Comparison of ENCODE assay signal across 9 cellular contexts in the genomic region with DNA sequence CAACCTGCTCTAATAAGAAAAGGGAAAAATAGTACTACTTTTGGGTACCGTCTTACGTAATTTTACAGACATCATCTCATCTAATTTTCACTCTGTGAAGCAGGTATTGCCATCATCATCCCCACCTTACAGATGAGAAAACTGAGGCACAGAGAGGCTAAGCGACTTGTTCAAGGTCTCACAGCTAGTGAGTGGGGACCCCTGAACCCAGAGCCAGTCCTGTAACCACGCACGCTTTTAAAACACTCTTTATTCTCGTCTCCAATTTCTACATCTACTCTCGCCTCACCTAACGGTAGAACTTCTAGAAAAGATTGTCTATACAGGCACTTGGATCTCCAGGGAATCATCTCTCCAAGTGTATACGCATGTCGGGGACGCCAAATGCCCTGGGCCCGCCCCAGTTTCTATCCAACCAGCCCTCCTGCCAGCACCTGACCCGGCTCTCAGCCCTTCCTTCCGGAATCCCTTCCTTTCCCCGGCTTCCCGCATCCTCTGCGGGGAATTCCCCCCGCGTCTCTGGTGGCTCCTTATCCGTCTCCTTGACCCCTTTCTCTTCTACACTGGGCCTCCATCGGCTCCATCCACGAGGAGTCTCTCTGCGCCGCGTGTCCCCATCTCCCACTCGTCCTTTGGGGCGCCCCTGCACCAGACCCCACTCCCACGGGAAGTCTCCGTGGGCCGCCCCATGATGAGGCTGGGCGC. TPM values are rescaled to one million over a fixed set of nuclear protein-coding genes. Genes with fewer than 3 reads are reported as not detected.
A peak's percentile ranks its signal among the peaks of the same experiment; 100 is the strongest.
DNase-seq lines count a peak whose midpoint lies in the region; ATAC-seq and TF ChIP-seq lines count a peak whose summit lies in the region.
"Had no signal": no experiment of that assay in that cellular context is flagged by ENCODE, and none has a peak within 500 bp of the region (broad histone marks: within the 10 kb centered on the region; RNA-seq: fewer than 3 reads in every experiment).

No MANE protein-coding gene starts in this region.

- TF ChIP-seq CTCF in Peyer's patch (IDR thresholded peaks at IDR 0.05) (no peak), transverse colon (IDR thresholded peaks at IDR 0.05) (no peak)

- H3K36me3 ChIP-seq in Peyer's patch (no peaks in the 10 kb centered on the region), mesendoderm (ENCODE audit: control insufficient read depth, insufficient read depth, low read length) (no peaks in the 10 kb centered on the region), transverse colon (no peaks in the 10 kb centered on the region), SJCRH30 (no peaks in the 10 kb centered on the region)

- no peak overlapping the region for H2BK15ac ChIP-seq in mesendoderm (replicated peaks; ENCODE audit: low read depth)

- no peak overlapping the region for H2BK5ac ChIP-seq in mesendoderm (ENCODE audit: low read length)

- no peaks in the 10 kb centered on the region for H3K79me2 ChIP-seq in mesendoderm (ENCODE audit: control insufficient read depth, insufficient read depth, low read length)

- H3K18ac ChIP-seq in mesendoderm (ENCODE audit: low read length): peak overlapping the region; percentile 94

- peak overlapping the region; percentile 78 for H4K8ac ChIP-seq in mesendoderm (ENCODE audit: low read depth, low read length)

- no peak overlapping the region for H2AK5ac ChIP-seq in mesendoderm (ENCODE audit: low read length)

- intact Hi-C loops in transverse colon (cut with DNase I; ENCODE audit: low total_unique reads): no loop called here

- no peak for ATAC-seq in GM18505 (IDR thresholded peaks at IDR 0.05; ENCODE audit: unreplicated experiment)
- no peak for ATAC-seq in HG03196 (IDR thresholded peaks at IDR 0.05; ENCODE audit: unreplicated experiment)

- H3K9ac ChIP-seq in mesendoderm (ENCODE audit: low read length): peak overlapping the region; percentile 77

- TF ChIP-seq EP300 in transverse colon (IDR thresholded peaks at IDR 0.05; ENCODE audit: low read depth): no peak

- H3K9me3 ChIP-seq in Peyer's patch: no peaks in the 10 kb centered on the region
- no peaks in the 10 kb centered on the region for H3K9me3 ChIP-seq in transverse colon
- no peaks in the 10 kb centered on the region for H3K9me3 ChIP-seq in SJCRH30 (replicated peaks)

- TF ChIP-seq POLR2A in GM18505 (IDR thresholded peaks at IDR 0.05; ENCODE audit: borderline replicate concordance, extremely low read depth, insufficient read depth, insufficient read length) (peak; percentile 10), Peyer's patch (IDR thresholded peaks at IDR 0.05) (no peak), transverse colon (IDR thresholded peaks at IDR 0.05) (no peak)

- peak overlapping the region; percentile 91 for H3K4me2 ChIP-seq in mesendoderm (ENCODE audit: low read length)

- H3K27ac ChIP-seq in Peyer's patch (peak overlapping the region; percentile 87 to 92 (median 89)), mesendoderm (ENCODE audit: low read depth, low read length) (no peak overlapping the region), transverse colon (peak overlapping the region; percentile 87 to 96 (median 92)), SJCRH30 (no peak overlapping the region)
- H3K27ac ChIP-seq: SK-N-MC had no signal

- no peak overlapping the region for H2BK120ac ChIP-seq in mesendoderm (ENCODE audit: low read depth, low read length)

- H4K5ac ChIP-seq in mesendoderm (ENCODE audit: low read length): no peak overlapping the region

- H3K23ac ChIP-seq in mesendoderm (ENCODE audit: low read length): peak overlapping the region; percentile 59

- H3K4me3 ChIP-seq in Peyer's patch (peak overlapping the region; percentile 66 to 83 (median 71)), mesendoderm (ENCODE audit: low read length) (peak overlapping the region; percentile 53), transverse colon (peak overlapping the region; percentile 39 to 95 (median 89)), SJCRH30 (no peak overlapping the region)
- H3K4me3 ChIP-seq: SK-N-MC had no signal

- in situ Hi-C loops in transverse colon (cut with MboI; ENCODE audit: low pct_ligation_motif_present in 1 of 4, low pct_unique_long_range_greater_than_20kb in 1 of 4, low sequenced_read_pairs in 3 of 4): loop anchor here in 3 of 4 donors (25.0 kb wide), 1 partner anchor 166 kb away; no protein-coding TSS in a partner anchor

- H3K4ac ChIP-seq in mesendoderm (ENCODE audit: low read depth, low read length): peak overlapping the region; percentile 28

- H3K27me3 ChIP-seq in Peyer's patch (no peaks in the 10 kb centered on the region), mesendoderm (ENCODE audit: insufficient read depth, low read length, poor library complexity) (no peaks in the 10 kb centered on the region), transverse colon (no peaks in the 10 kb centered on the region), SJCRH30 (no peaks in the 10 kb centered on the region)

- DNase-seq in Peyer's patch (peak in 2 of 3 donors; percentile 45 to 67), dermis blood vessel endothelial cell (peak; percentile 61), mesendoderm (no peak), transverse colon (peak; percentile 67), SJCRH30 (no peak), NCI-H526 treated with DMSO at 0.1 percent for 48 hours (lab: John Stamatoyannopoulos, UW) (no peak)

- peak overlapping the region; percentile 92 for H3K56ac ChIP-seq in mesendoderm (ENCODE audit: low read length)

- H3K4me1 ChIP-seq in Peyer's patch (peaks cover 0 to 29% (median 16%) of the 10 kb centered on the region in 4 donors), mesendoderm (ENCODE audit: control insufficient read depth, low read depth, low read length) (no peaks in the 10 kb centered on the region), transverse colon (peaks cover 9 to 31% (median 17%) of the 10 kb centered on the region in 4 donors), SJCRH30 (peaks cover 35% of the 10 kb centered on the region)

- WGBS in mesendoderm (ENCODE audit: extremely low coverage, insufficient coverage, low lambda C conversion rate): no CpG with 5 or more reads among the region's 31 CpGs
- 14 to 47% methylated on average over 6 to 31 of the region's 31 CpGs for WGBS in transverse colon (ENCODE audit: low coverage in 1 of 2), 2 donors

- no peaks in the 10 kb centered on the region for H3K79me1 ChIP-seq in mesendoderm (ENCODE audit: low read length)

RNA-seq across cellular contexts. Expression of a gene that starts 1.6 kb away (rescaled TPM):
- 10 to 100 TPM in 1 of 4 donors, 1 to 10 TPM in 3; 3.3 to 14.0 (median 8.8) TPM for total RNA-seq in Peyer's patch
- 1.1 and 4.4 TPM in 2 replicates for total RNA-seq in dermis blood vessel endothelial cell
- polyA plus RNA-seq in mesendoderm (2013, experiment 1 of 2): 0.29 TPM
- 0.27 TPM for polyA plus RNA-seq in mesendoderm (2013, experiment 2 of 2)
- 1 to 10 TPM; 2.2 to 7.2 (median 4.3) TPM for total RNA-seq in transverse colon
- total RNA-seq in SJCRH30 (2014; rRNA removed; shearing (Covaris generic)): 0.25 and 0.26 TPM in 2 replicates

RNA-seq across cellular contexts. Expression of a gene that starts 51.2 kb away (rescaled TPM):
- total RNA-seq in Peyer's patch (10 to 100 TPM in 3 of 4 donors, 1 to 10 TPM in 1; 7.2 to 76.7 (median 20.6) TPM), dermis blood vessel endothelial cell (20.4 and 81.7 TPM in 2 replicates), transverse colon (10 to 100 TPM in 2 of 4 donors, 1 to 10 TPM in 2; 6.7 to 11.1 (median 9.3) TPM)
- 11.6 TPM for polyA plus RNA-seq in mesendoderm (2013, experiment 1 of 2)
- 12.8 TPM for polyA plus RNA-seq in mesendoderm (2013, experiment 2 of 2)
- 20.2 and 24.1 TPM in 2 replicates for total RNA-seq in SJCRH30 (2014; rRNA removed; shearing (Covaris generic))

Comparison
In these comparisons a context has a peak if more than half of its experiments do, and no peak if none do; other contexts are left out.
1. DNase-seq: peak in Peyer's patch (2 of 3), dermis blood vessel endothelial cell (single experiment) and transverse colon (single experiment); none in mesendoderm (single experiment), SJCRH30 (0 of 2) and NCI-H526 treated with DMSO at 0.1 percent for 48 hours (single experiment).
2. H3K27ac ChIP-seq: peak in Peyer's patch (4 of 4) and transverse colon (4 of 4); none in mesendoderm (single experiment) and SJCRH30 (single experiment).